10 cellular contexts compared by ENCODE assay signal in the genomic region with DNA sequence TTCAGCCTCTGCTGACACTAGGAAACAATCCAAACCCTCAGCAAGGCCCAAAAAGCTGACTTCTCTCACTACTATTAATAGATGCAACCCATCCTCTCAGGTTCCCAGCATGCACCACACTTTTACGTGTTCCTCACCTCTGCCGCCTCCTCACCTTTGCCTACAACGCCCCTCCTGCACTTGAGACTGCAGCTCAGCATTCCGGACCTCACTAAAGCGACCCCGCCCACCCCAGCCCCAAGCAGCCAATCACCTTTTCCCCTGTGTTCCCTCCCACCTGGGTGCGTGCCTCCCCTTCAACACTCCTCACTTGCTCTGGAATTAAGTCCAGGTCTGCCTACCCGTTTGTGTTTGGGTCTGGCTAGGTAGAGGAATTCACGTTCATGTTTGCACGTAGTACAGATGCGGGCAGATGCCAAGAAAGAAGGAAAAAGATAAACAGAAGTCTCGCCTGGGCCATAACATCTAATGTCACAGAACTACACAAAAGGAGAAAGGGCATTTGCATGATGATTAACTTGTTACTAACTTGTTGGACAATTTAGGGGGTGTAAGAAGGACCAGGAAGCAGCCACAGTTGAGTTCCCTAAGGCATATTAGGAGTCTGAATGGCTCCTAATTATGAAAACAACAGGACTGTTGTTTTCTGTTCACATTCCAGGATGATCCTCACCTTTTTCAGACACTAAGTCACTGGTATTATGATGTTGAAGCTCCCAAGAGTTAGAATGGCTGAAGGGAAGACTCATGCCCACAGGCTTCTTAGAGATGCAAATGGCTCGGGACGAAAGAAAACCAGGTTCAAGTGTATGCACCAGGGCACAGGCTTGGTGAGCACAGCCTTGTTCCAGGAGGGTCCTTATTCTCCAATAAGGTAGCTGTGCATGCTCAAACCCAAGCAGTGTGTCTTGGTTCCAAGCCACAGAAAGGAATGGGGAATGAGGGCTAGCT.
DNase-seq lines count a peak whose midpoint lies in the region; ATAC-seq and TF ChIP-seq lines count a peak whose summit lies in the region.
"Had no signal": no experiment of that assay in that cellular context is flagged by ENCODE, and none has a peak within 500 bp of the region (broad histone marks: within the 10 kb centered on the region; RNA-seq: fewer than 3 reads in every experiment).

No MANE protein-coding gene starts in this region.

- no peaks in the 10 kb centered on the region; the same call in 1 of the 2 replicates for H3K36me3 Mint-ChIP-seq in HFFc6 (ENCODE audit: low read depth)
- H3K36me3 Mint-ChIP-seq in CD14-positive monocyte: no peaks in the 10 kb centered on the region

- TF ChIP-seq POLR2A in breast epithelium (IDR thresholded peaks at IDR 0.05) (no peak), sigmoid colon (IDR thresholded peaks at IDR 0.05) (no peak)

- H3K36me3 ChIP-seq in breast epithelium (no peaks in the 10 kb centered on the region), sigmoid colon (no peaks in the 10 kb centered on the region)

- TF ChIP-seq CTCF in HFFc6 (IDR thresholded peaks at IDR 0.05) (no peak), breast epithelium (IDR thresholded peaks at IDR 0.05) (no peak), sigmoid colon (IDR thresholded peaks at IDR 0.05) (no peak), CD14-positive monocyte (IDR thresholded peaks at IDR 0.05) (no peak)

- peaks cover 14 to 36% of the 10 kb centered on the region in 2 donors for H3K4me1 ChIP-seq in breast epithelium
- H3K4me1 ChIP-seq in sigmoid colon: peaks cover 0 to 88% (median 83%) of the 10 kb centered on the region in 4 donors

- H3K27ac Mint-ChIP-seq in HFFc6: peak overlapping the region; percentile 34
- no peak overlapping the region for H3K27ac Mint-ChIP-seq in CD14-positive monocyte
- H3K27ac Mint-ChIP-seq: activated CD4-positive, alpha-beta T cell treated with anti-CD3 and anti-CD28 coated beads for 36 hours had no signal

- H3K27me3 ChIP-seq in breast epithelium: no peaks in the 10 kb centered on the region
- no peaks in the 10 kb centered on the region for H3K27me3 ChIP-seq in sigmoid colon

- H3K4me3 ChIP-seq in breast epithelium (no peak overlapping the region), sigmoid colon (no peak overlapping the region)

- H3K27ac ChIP-seq in breast epithelium (peak overlapping the region; percentile 82 to 83), sigmoid colon (peak overlapping the region in 3 of 4 donors; percentile 44 to 77 (median 58))

- H3K27me3 Mint-ChIP-seq in HFFc6 (ENCODE audit: insufficient read depth): no peaks in the 10 kb centered on the region; the same call in 1 of the 2 replicates
- H3K27me3 Mint-ChIP-seq in CD14-positive monocyte (ENCODE audit: low read depth in 3 of 3): peaks cover 0 to 5% (median 0%) of the 10 kb centered on the region in 3 donors
- H3K27me3 Mint-ChIP-seq: activated CD4-positive, alpha-beta T cell treated with anti-CD3 and anti-CD28 coated beads for 36 hours had no signal

- no peak for DNase-seq in HFFc6
- peak in 1 of 2 donors; percentile 76 for DNase-seq in breast epithelium (ENCODE audit: low spot score in 2 of 2)
- DNase-seq in iPS-NIHi11 (ENCODE audit: low spot score): peak; percentile 97
- no peak for DNase-seq in sigmoid colon
- DNase-seq in SIG-M5 treated with dmso at 0.1 percent for 504 hours (lab: John Stamatoyannopoulos, UW; ENCODE audit: unreplicated experiment): no peak
- DNase-seq in NCI-H1930 (lab: John Stamatoyannopoulos, UW): no peak
- DNase-seq in CD14-positive monocyte (ENCODE audit: low spot score): no peak
- DNase-seq: activated CD4-positive, alpha-beta T cell treated with anti-CD3 and anti-CD28 coated beads for 36 hours; DMS153 had no signal

- H3K9me3 ChIP-seq in breast epithelium (no peaks in the 10 kb centered on the region), sigmoid colon (no peaks in the 10 kb centered on the region)

- no peaks in the 10 kb centered on the region for H3K9me3 Mint-ChIP-seq in HFFc6
- peaks cover 0 to 4% (median 0%) of the 10 kb centered on the region in 7 donors for H3K9me3 Mint-ChIP-seq in CD14-positive monocyte

- no peak for ATAC-seq in HG03095 (IDR thresholded peaks at IDR 0.05; ENCODE audit: unreplicated experiment)
- ATAC-seq: activated CD4-positive, alpha-beta T cell treated with anti-CD3 and anti-CD28 coated beads for 36 hours had no signal

- 33 to 66% methylated on average over 14 of the region's 14 CpGs for WGBS in sigmoid colon, 2 donors

- intact Hi-C loops in breast epithelium (cut with DNase I; ENCODE audit: low total_unique reads): no loop called here
- intact Hi-C loops in sigmoid colon (cut with DNase I): no loop called here
- intact Hi-C loops in CD14-positive monocyte (cut with micrococcal nuclease): no loop called here

- H3K4me1 Mint-ChIP-seq in HFFc6 (ENCODE audit: low read depth) (no peaks in the 10 kb centered on the region; the same call in 1 of the 2 replicates), CD14-positive monocyte (peaks cover 8% of the 10 kb centered on the region)

- TF ChIP-seq EP300 in sigmoid colon (IDR thresholded peaks at IDR 0.05): no peak

- H3K4me3 Mint-ChIP-seq in HFFc6 (peak overlapping the region; percentile 60), CD14-positive monocyte (no peak overlapping the region)
- H3K4me3 Mint-ChIP-seq: activated CD4-positive, alpha-beta T cell treated with anti-CD3 and anti-CD28 coated beads for 36 hours had no signal
